In genomic region chr9:79665926-79666325, GRCh38 we compare ENCODE assay signal across 21 cellular contexts.
"Had no signal": no experiment of that assay in that cellular context is flagged by ENCODE, and none has a peak within 500 bp of the region (broad histone marks: within the 10 kb centered on the region; RNA-seq: fewer than 3 reads in every experiment).

No MANE protein-coding gene starts in this region.

- H3K9me3 Mint-ChIP-seq: activated naive CD8-positive, alpha-beta T cell treated with anti-CD3 and anti-CD28 coated beads, Interleukin-2, amount 10 ng/mL, durations not matched to agents 7 days and 5 days; activated T-helper 1 cell treated with anti-CD3 and anti-CD28 coated beads, Interleukin-12 subunit alpha, Interleukin-12 subunit beta, Interleukin-2, Interleukin-4 antibody, amounts not matched to agents 30 ng/mL and 10 ng/mL and 1 ng/mL, durations not matched to agents 14 hours and 24 hours and 36 hours; endodermal cell; mesothelial cell of epicardium; natural killer cell treated with Interleukin-12 subunit alpha and Interleukin-12 subunit beta and Interleukin-15 and Interleukin-18, amount 100 ng/mL, for 72 hours; stimulated activated naive CD8-positive, alpha-beta T cell treated with anti-CD3 and anti-CD28 coated beads, Interleukin-15, Interleukin-2, amounts not matched to agents 100 ng/mL and 50 ng/mL, for 24 hours had no signal

- H3K27me3 Mint-ChIP-seq: activated naive CD8-positive, alpha-beta T cell treated with anti-CD3 and anti-CD28 coated beads, Interleukin-2, amount 10 ng/mL, durations not matched to agents 7 days and 5 days; natural killer cell treated with Interleukin-12 subunit alpha and Interleukin-12 subunit beta and Interleukin-15 and Interleukin-18, amount 100 ng/mL, for 72 hours; stimulated activated naive CD8-positive, alpha-beta T cell treated with anti-CD3 and anti-CD28 coated beads, Interleukin-15, Interleukin-2, amounts not matched to agents 100 ng/mL and 50 ng/mL, for 24 hours had no signal

- H3K27ac ChIP-seq: body of pancreas, prostate gland, tibial nerve, vagina had no signal

- H3K4me3 Mint-ChIP-seq: activated naive CD8-positive, alpha-beta T cell treated with anti-CD3 and anti-CD28 coated beads, Interleukin-2, amount 10 ng/mL, durations not matched to agents 7 days and 5 days; activated T-helper 1 cell treated with anti-CD3 and anti-CD28 coated beads, Interleukin-12 subunit alpha, Interleukin-12 subunit beta, Interleukin-2, Interleukin-4 antibody, amounts not matched to agents 30 ng/mL and 10 ng/mL and 1 ng/mL, durations not matched to agents 14 hours and 24 hours and 36 hours; endodermal cell; mesothelial cell of epicardium; natural killer cell treated with Interleukin-12 subunit alpha and Interleukin-12 subunit beta and Interleukin-15 and Interleukin-18, amount 100 ng/mL, for 72 hours; stimulated activated naive CD8-positive, alpha-beta T cell treated with anti-CD3 and anti-CD28 coated beads, Interleukin-15, Interleukin-2, amounts not matched to agents 100 ng/mL and 50 ng/mL, for 24 hours had no signal

- H3K4me1 ChIP-seq: prostate gland had no signal

- DNase-seq: activated CD4-positive, alpha-beta T cell treated with anti-CD3 and anti-CD28 coated beads, Interleukin-2, amount 50 U/mL, for 1 hour; activated naive CD8-positive, alpha-beta T cell treated with anti-CD3 and anti-CD28 coated beads, Interleukin-2, amount 10 ng/mL, durations not matched to agents 7 days and 5 days; activated T-cell treated with anti-CD3 and anti-CD28 coated beads for 4 hours; amygdala; body of pancreas; caudate nucleus; endodermal cell; foreskin melanocyte; kidney; right cardiac atrium; T-helper 9 cell had no signal

- FAIRE-seq: colon, kidney had no signal

- H3K27ac Mint-ChIP-seq: activated naive CD8-positive, alpha-beta T cell treated with anti-CD3 and anti-CD28 coated beads, Interleukin-2, amount 10 ng/mL, durations not matched to agents 7 days and 5 days; activated T-helper 1 cell treated with anti-CD3 and anti-CD28 coated beads, Interleukin-12 subunit alpha, Interleukin-12 subunit beta, Interleukin-2, Interleukin-4 antibody, amounts not matched to agents 30 ng/mL and 10 ng/mL and 1 ng/mL, durations not matched to agents 14 hours and 24 hours and 36 hours; endodermal cell; mesothelial cell of epicardium; stimulated activated naive CD8-positive, alpha-beta T cell treated with anti-CD3 and anti-CD28 coated beads, Interleukin-15, Interleukin-2, amounts not matched to agents 100 ng/mL and 50 ng/mL, for 24 hours had no signal

- H3K27me3 ChIP-seq: body of pancreas, tibial nerve, vagina had no signal

- H3K9me3 ChIP-seq: body of pancreas, prostate gland, tibial nerve, vagina had no signal

- H3K36me3 ChIP-seq: prostate gland, tibial nerve, vagina had no signal

- H3K36me3 Mint-ChIP-seq: natural killer cell treated with Interleukin-12 subunit alpha and Interleukin-12 subunit beta and Interleukin-15 and Interleukin-18, amount 100 ng/mL, for 72 hours had no signal

- H3K4me3 ChIP-seq: body of pancreas, lung, prostate gland, tibial nerve, vagina had no signal

- ATAC-seq: activated CD4-positive, CD25-positive, alpha-beta regulatory T cell treated with anti-CD3 and anti-CD28 coated beads, Interleukin-2, amount 50 U/mL, for 24 hours; body of pancreas; natural killer cell treated with Interleukin-12 subunit alpha and Interleukin-12 subunit beta and Interleukin-15 and Interleukin-18, amount 100 ng/mL, for 72 hours; right cardiac atrium had no signal
